15 cellular contexts compared by ENCODE assay signal in genomic region chr2:200000444-200001163, GRCh38. TPM values are rescaled to one million over a fixed set of nuclear protein-coding genes. Genes with fewer than 3 reads are reported as not detected.
DNase-seq lines count a peak whose midpoint lies in the region; ATAC-seq and TF ChIP-seq lines count a peak whose summit lies in the region.
"Had no signal": no experiment of that assay in that cellular context is flagged by ENCODE, and none has a peak within 500 bp of the region (broad histone marks: within the 10 kb centered on the region; RNA-seq: fewer than 3 reads in every experiment).

No MANE protein-coding gene starts in this region.

- H3K4me1 ChIP-seq in right atrium auricular region (peaks cover 0 to 5% of the 10 kb centered on the region in 2 donors), left ventricle myocardium inferior (peaks cover 13% of the 10 kb centered on the region)

- intact Hi-C loops in Right ventricle myocardium inferior (cut with DNase I) (no loop called here), left ventricle myocardium inferior (cut with micrococcal nuclease) (no loop called here)

- H3K36me3 ChIP-seq in right atrium auricular region (no peaks in the 10 kb centered on the region), left ventricle myocardium inferior (no peaks in the 10 kb centered on the region)
- H3K36me3 ChIP-seq: BLaER1 treated with 17β-estradiol and CSF1 and Interleukin-3, amounts not matched to agents 10 nM and 100 nM had no signal

- DNase-seq in Right ventricle myocardium inferior (ENCODE audit: missing footprints) (no peak), right atrium auricular region (ENCODE audit: low spot score) (no peak), foreskin melanocyte (peak; percentile 45), left ventricle myocardium inferior (no peak), A172 (ENCODE audit: low spot score) (no peak)
- DNase-seq in activated CD4-positive, alpha-beta T cell treated with anti-CD3 and anti-CD28 coated beads for 1 hour = no peak
- DNase-seq: 8988T; Calu3; CD8-positive, alpha-beta T cell; DMS79 treated with DMSO at 0.1 percent for 48 hours; GF-D8; H9 had no signal

- TF ChIP-seq CTCF in right atrium auricular region (IDR thresholded peaks at IDR 0.05) (no peak), left ventricle myocardium inferior (IDR thresholded peaks at IDR 0.05; ENCODE audit: borderline replicate concordance) (no peak)

- H3K9me3 ChIP-seq in right atrium auricular region (no peaks in the 10 kb centered on the region), left ventricle myocardium inferior (replicated peaks) (peaks cover 3% of the 10 kb centered on the region)

- no peak overlapping the region for H3K4me3 ChIP-seq in right atrium auricular region
- H3K4me3 ChIP-seq in left ventricle myocardium inferior = no peak overlapping the region
- H3K4me3 ChIP-seq: BLaER1 treated with 17β-estradiol and CSF1 and Interleukin-3, amounts not matched to agents 10 nM and 100 nM had no signal

- ATAC-seq in Right ventricle myocardium inferior (peak; percentile 83), GM18873 (IDR thresholded peaks at IDR 0.05; ENCODE audit: low FRiP score, unreplicated experiment) (no peak)
- ATAC-seq: CD8-positive, alpha-beta T cell; HepG2 had no signal

- H3K27me3 ChIP-seq in right atrium auricular region (no peaks in the 10 kb centered on the region), left ventricle myocardium inferior (ENCODE audit: low read depth) (no peaks in the 10 kb centered on the region)
- H3K27me3 ChIP-seq: BLaER1 treated with 17β-estradiol and CSF1 and Interleukin-3, amounts not matched to agents 10 nM and 100 nM had no signal

- H3K27ac ChIP-seq in right atrium auricular region (peak overlapping the region in 1 of 2 donors; percentile 42), left ventricle myocardium inferior (replicated peaks) (peak overlapping the region; percentile 59)
- H3K27ac ChIP-seq: BLaER1 treated with 17β-estradiol and CSF1 and Interleukin-3, amounts not matched to agents 10 nM and 100 nM had no signal

RNA-seq across cellular contexts. Expression of gene MAIP1, which starts 45.2 kb away (rescaled TPM):
- total RNA-seq in Right ventricle myocardium inferior (24.9 TPM), right atrium auricular region (10 to 100 TPM; 11.0 to 18.2 TPM), left ventricle myocardium inferior (22.7 TPM)
- 29.8 and 37.3 TPM in 2 replicates for total RNA-seq in A172 (2014; rRNA removed; shearing (Covaris generic))

RNA-seq across cellular contexts. Expression of gene TYW5, which starts 45.3 kb away (rescaled TPM):
- total RNA-seq in Right ventricle myocardium inferior (2.7 TPM), right atrium auricular region (1 to 10 TPM; 1.9 to 3.3 TPM), left ventricle myocardium inferior (2.9 TPM)
- total RNA-seq in A172 (2014; rRNA removed; shearing (Covaris generic)) = 7.9 and 8.8 TPM in 2 replicates
